8 cellular contexts compared by ENCODE assay signal in the genomic region with DNA sequence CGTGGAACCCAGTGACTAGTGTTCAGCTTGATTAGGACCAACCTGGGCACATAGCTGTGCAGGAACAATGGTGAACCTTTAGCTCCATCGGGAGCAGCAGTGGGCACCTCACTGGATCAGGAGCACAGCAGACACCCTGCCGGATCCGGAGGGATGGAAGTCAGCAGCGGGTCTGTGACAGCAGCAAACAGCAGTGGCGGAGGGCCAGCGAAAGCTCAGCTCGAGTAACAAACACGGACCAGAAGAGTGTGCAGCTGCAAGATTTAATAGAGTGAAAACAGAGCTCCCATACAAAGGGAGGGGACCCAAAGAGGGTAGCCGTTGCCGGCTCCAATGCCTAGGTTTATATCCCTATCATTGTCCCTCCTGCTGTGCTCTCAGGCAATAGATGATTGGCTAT.
DNase-seq lines count a peak whose midpoint lies in the region; ATAC-seq and TF ChIP-seq lines count a peak whose summit lies in the region.
"Not testable (repeated sequence)": the region's sequence is repeated elsewhere in the genome, so short reads cannot be mapped to it uniquely, and the experiment has no call there.

No MANE protein-coding gene starts in this region.

- H3K36me3 ChIP-seq in sigmoid colon, result not testable (repeated sequence)

- intact Hi-C loops in dorsolateral prefrontal cortex (cut with DNase I); head of caudate nucleus (cut with DNase I); right cardiac atrium (cut with DNase I); sigmoid colon (cut with DNase I): not testable (repeated sequence)

- ATAC-seq in right cardiac atrium, result not testable (repeated sequence)

- TF ChIP-seq POLR2A in sigmoid colon (IDR thresholded peaks at IDR 0.05), result not testable (repeated sequence)

- H3K4me1 ChIP-seq in right cardiac atrium (ENCODE audit: control insufficient read depth, insufficient read depth, low read length), result not testable (repeated sequence)
- peaks cover 0 to 24% (median 18%) of the 10 kb centered on the region in 4 donors for H3K4me1 ChIP-seq in sigmoid colon

- TF ChIP-seq EP300 in sigmoid colon (IDR thresholded peaks at IDR 0.05), result not testable (repeated sequence)

- not testable (repeated sequence) for H3K9me3 ChIP-seq in right cardiac atrium (ENCODE audit: control insufficient read depth, low read length); sigmoid colon

- H3K4me3 ChIP-seq in dorsolateral prefrontal cortex, result peak overlapping the region in 21 of 59 donors; percentile 3 to 54 (median 27)
- H3K4me3 ChIP-seq in right cardiac atrium (ENCODE audit: low read length); sigmoid colon: not testable (repeated sequence)

- H3K27me3 ChIP-seq in dorsolateral prefrontal cortex; right cardiac atrium (ENCODE audit: control insufficient read depth, insufficient read depth); sigmoid colon: not testable (repeated sequence)

- H3K27ac ChIP-seq in dorsolateral prefrontal cortex; right cardiac atrium (ENCODE audit: low read length); sigmoid colon: not testable (repeated sequence)

- DNase-seq in Ammon's horn (ENCODE audit: low spot score) (peak; percentile 29), NCI-H69 (lab: John Stamatoyannopoulos, UW) (peak; percentile 60), dorsolateral prefrontal cortex (peak in 9 of 10 donors; percentile 38 to 62 (median 46)), head of caudate nucleus (peak; percentile 5 to 81 (median 52)), right cardiac atrium (peak in 2 of 3 donors; percentile 41 to 61), medulla oblongata (ENCODE audit: extremely low spot score) (peak; percentile 7), nucleus accumbens (lab: John Stamatoyannopoulos, UW) (peak in 35 of 56 donors; percentile 0 to 49 (median 9)), sigmoid colon (peak; percentile 53)

- TF ChIP-seq CTCF in dorsolateral prefrontal cortex (IDR thresholded peaks at IDR 0.05 in 54 of 56, conservative IDR thresholded peaks at IDR 0.05 in 2 of 56; ENCODE audit: low read depth in 1 of 56, partially characterized antibody in 56 of 56); sigmoid colon (IDR thresholded peaks at IDR 0.05): not testable (repeated sequence)

- WGBS in right cardiac atrium, result 81% methylated on average over 11 of the region's 11 CpGs
- WGBS in sigmoid colon, 2 donors, result 76 to 78% methylated on average over 11 of the region's 11 CpGs

Comparison
In these comparisons a context has a peak if more than half of its experiments do, and no peak if none do; other contexts are left out.
1. DNase-seq: peak in every context shown above with its lines; median percentile 60 in NCI-H69; 53 in sigmoid colon; 52 in head of caudate nucleus; 51 in right cardiac atrium; 46 in dorsolateral prefrontal cortex; 29 in Ammon's horn; 9 in nucleus accumbens; 7 in medulla oblongata.